ENCODE assay signal across 31 cellular contexts in genomic region chr6:113181164-113181563, GRCh38.
"Had no signal": no experiment of that assay in that cellular context is flagged by ENCODE, and none has a peak within 500 bp of the region (broad histone marks: within the 10 kb centered on the region; RNA-seq: fewer than 3 reads in every experiment).

No MANE protein-coding gene starts in this region.

- H3K4me1 ChIP-seq: left lung, lower lobe of right lung, psoas muscle, thyroid gland had no signal

- H3K4me2 ChIP-seq: smooth muscle cell had no signal

- H3K9me3 ChIP-seq: esophagus muscularis mucosa, heart right ventricle, left lung, lower lobe of right lung, mucosa of descending colon, pancreas, psoas muscle, right atrium auricular region, thyroid gland, upper lobe of left lung, vagina had no signal

- H3K36me3 ChIP-seq: esophagus muscularis mucosa, heart right ventricle, left lung, lower lobe of right lung, pancreas, right atrium auricular region, thyroid gland, upper lobe of left lung, vagina had no signal

- FAIRE-seq: colon, pancreas had no signal

- DNase-seq: activated CD4-positive, alpha-beta memory T cell treated with anti-CD3 and anti-CD28 coated beads, Interleukin-2, amount 10 ng/mL, durations not matched to agents 7 days and 5 days; activated CD4-positive, alpha-beta T cell treated with anti-CD3 and anti-CD28 coated beads for 1 hour; activated CD4-positive, alpha-beta T cell treated with anti-CD3 and anti-CD28 coated beads, Interleukin-2, amount 10 ng/mL, durations not matched to agents 7 days and 5 days; activated CD8-positive, alpha-beta memory T cell treated with anti-CD3 and anti-CD28 coated beads, Interleukin-2, amount 50 U/mL, for 48 hours; activated T-cell treated with anti-CD3 and anti-CD28 coated beads, Interleukin-2, amount 50 U/mL, for 4 hours; dermis blood vessel endothelial cell; effector CD4-positive, alpha-beta T cell; foreskin keratinocyte; heart right ventricle; kidney glomerular epithelial cell; left lung; lower lobe of right lung; mesendoderm; mucosa of descending colon; pancreas; psoas muscle; stimulated activated CD4-positive, alpha-beta T cell treated with anti-CD3 and anti-CD28 coated beads, Interleukin-1b, Interleukin-23, amount 100 ng/mL, for 48 hours; stimulated activated CD4-positive, alpha-beta T cell treated with anti-CD3 and anti-CD28 coated beads, Interleukin-4, amount 100 ng/mL, for 4 hours; stimulated activated CD8-positive, alpha-beta memory T cell treated with anti-CD3 and anti-CD28 coated beads, Interleukin-4, amount 100 ng/mL, for 48 hours; stimulated activated naive CD8-positive, alpha-beta T cell treated with anti-CD3 and anti-CD28 coated beads, Interleukin-15, amount 100 ng/mL, for 72 hours; T1000; upper lobe of left lung had no signal

- ATAC-seq: activated T-cell treated with anti-CD3 and anti-CD28 coated beads, Interleukin-2, amount 50 U/mL, for 4 hours; activated T-helper 17 cell treated with anti-CD3 and anti-CD28 coated beads, Interleukin-2, amount 50 U/mL, for 72 hours; foreskin keratinocyte; heart right ventricle; left lung; lower lobe of right lung; mucosa of descending colon; pancreas; psoas muscle; stimulated activated memory B cell treated with anti-CD40 and anti-IgM and Interleukin-4, amounts not matched to agents 10 μg/mL and 1 μg/mL and 100 μg/mL, for 72 hours; stimulated activated naive CD8-positive, alpha-beta T cell treated with anti-CD3 and anti-CD28 coated beads, Interleukin-15, amount 100 ng/mL, for 72 hours; WTC11 had no signal

- H3K4me3 ChIP-seq: esophagus muscularis mucosa, heart right ventricle, left lung, lower lobe of right lung, mucosa of descending colon, pancreas, psoas muscle, right atrium auricular region, smooth muscle cell, thyroid gland, upper lobe of left lung, vagina had no signal

- H3K27me3 ChIP-seq: esophagus muscularis mucosa, foreskin keratinocyte, heart right ventricle, left lung, pancreas, right atrium auricular region, thyroid gland, upper lobe of left lung, vagina had no signal

- H3K27ac ChIP-seq: esophagus muscularis mucosa, foreskin keratinocyte, heart right ventricle, left lung, lower lobe of right lung, pancreas, psoas muscle, right atrium auricular region, thyroid gland, upper lobe of left lung, vagina had no signal
